ENCODE assay signal across 7 cellular contexts in genomic region chr19:38849147-38849745, GRCh38. TPM values are rescaled to one million over a fixed set of nuclear protein-coding genes. Genes with fewer than 3 reads are reported as not detected.
DNase-seq lines count a peak whose midpoint lies in the region; ATAC-seq and TF ChIP-seq lines count a peak whose summit lies in the region.

No MANE protein-coding gene starts in this region.

- peak overlapping the region; percentile 99 to 100 for H3K27ac ChIP-seq in coronary artery

- no peak for TF ChIP-seq CTCF in coronary artery (IDR thresholded peaks at IDR 0.05)

- H3K4me1 Mint-ChIP-seq in activated CD4-positive, alpha-beta T cell treated with anti-CD3 and anti-CD28 coated beads, Interleukin-2, amount 10 ng/mL, durations not matched to agents 7 days and 5 days, result peaks cover 58% of the 10 kb centered on the region

- H3K4me3 ChIP-seq in coronary artery, result peak overlapping the region; percentile 87

- POLR2A ChIA-PET in activated CD4-positive, alpha-beta T cell treated with anti-CD3 and anti-CD28 coated beads, Interleukin-2, amount 10 ng/mL, durations not matched to agents 7 days and 5 days (lab: Charles Lee), result interaction anchor here (0.6 to 1.2 kb wide), 5 partner anchors 8 to 202 kb away, joined by 3 to 5 read pairs (median 4); partner anchors contain the start of genes ACTN4 and ECH1

- CTCF ChIA-PET in activated CD4-positive, alpha-beta T cell treated with anti-CD3 and anti-CD28 coated beads, Interleukin-2, amount 10 ng/mL, durations not matched to agents 7 days and 5 days (lab: Charles Lee), result interaction anchor here (0.7 to 2.2 kb wide), 7 partner anchors 9 to 81 kb away, joined by 3 to 6 read pairs (median 4); partner anchors contain the start of genes MRPS12 and SARS2

- H3K4me3 Mint-ChIP-seq in activated CD4-positive, alpha-beta T cell treated with anti-CD3 and anti-CD28 coated beads, Interleukin-2, amount 10 ng/mL, durations not matched to agents 7 days and 5 days, result peak overlapping the region; percentile 94

- H3K9me3 Mint-ChIP-seq in activated CD4-positive, alpha-beta T cell treated with anti-CD3 and anti-CD28 coated beads, Interleukin-2, amount 10 ng/mL, durations not matched to agents 7 days and 5 days, result no peaks in the 10 kb centered on the region

- DNase-seq in NCI-H69 (lab: John Stamatoyannopoulos, UW) (peak; percentile 98), coronary artery (ENCODE audit: low spot score) (peak; percentile 97), left kidney (ENCODE audit: low read depth, low spot score) (peak; percentile 99)
- DNase-seq in activated CD4-positive, alpha-beta T cell treated with anti-CD3 and anti-CD28 coated beads, Interleukin-2, amount 10 ng/mL, durations not matched to agents 7 days and 5 days, result peak; percentile 96
- peak; percentile 99 for DNase-seq in stimulated activated CD4-positive, alpha-beta T cell treated with anti-CD3 and anti-CD28 coated beads, Interleukin-1b, Interleukin-23, amount 100 ng/mL, for 4 hours (ENCODE audit: low read depth in 2 of 2)

- ATAC-seq in GM18868 (IDR thresholded peaks at IDR 0.05; ENCODE audit: unreplicated experiment) (peak; percentile 20), HG03521 (IDR thresholded peaks at IDR 0.05; ENCODE audit: unreplicated experiment) (peak; percentile 31)

- H3K27ac Mint-ChIP-seq in activated CD4-positive, alpha-beta T cell treated with anti-CD3 and anti-CD28 coated beads, Interleukin-2, amount 10 ng/mL, durations not matched to agents 7 days and 5 days, result peak overlapping the region; percentile 100

- H3K36me3 Mint-ChIP-seq in activated CD4-positive, alpha-beta T cell treated with anti-CD3 and anti-CD28 coated beads, Interleukin-2, amount 10 ng/mL, durations not matched to agents 7 days and 5 days (ENCODE audit: low read depth), result peaks cover 44% of the 10 kb centered on the region

- H3K27me3 Mint-ChIP-seq in activated CD4-positive, alpha-beta T cell treated with anti-CD3 and anti-CD28 coated beads, Interleukin-2, amount 10 ng/mL, durations not matched to agents 7 days and 5 days, result no peaks in the 10 kb centered on the region

RNA-seq across cellular contexts. Expression of gene HNRNPL, which starts 0.5 kb away (rescaled TPM):
- 100 to 1,000 TPM; 517 to 535 TPM for total RNA-seq in activated CD4-positive, alpha-beta T cell treated with anti-CD3 and anti-CD28 coated beads, Interleukin-2, amount 10 ng/mL, durations not matched to agents 7 days and 5 days

RNA-seq across cellular contexts. Expression of gene ECH1, which starts 17.7 kb away (rescaled TPM):
- 100 to 1,000 TPM; 143 to 144 TPM for total RNA-seq in activated CD4-positive, alpha-beta T cell treated with anti-CD3 and anti-CD28 coated beads, Interleukin-2, amount 10 ng/mL, durations not matched to agents 7 days and 5 days

RNA-seq across cellular contexts. Expression of gene RINL, which starts 28.8 kb away (rescaled TPM):
- total RNA-seq in activated CD4-positive, alpha-beta T cell treated with anti-CD3 and anti-CD28 coated beads, Interleukin-2, amount 10 ng/mL, durations not matched to agents 7 days and 5 days, result 10 to 100 TPM; 65.0 to 66.9 TPM

RNA-seq across cellular contexts. Expression of gene LGALS4, which starts 36.5 kb away (rescaled TPM):
- total RNA-seq in activated CD4-positive, alpha-beta T cell treated with anti-CD3 and anti-CD28 coated beads, Interleukin-2, amount 10 ng/mL, durations not matched to agents 7 days and 5 days, result 1 to 10 TPM; 2.1 to 2.3 TPM

RNA-seq across cellular contexts. Expression of gene SIRT2, which starts 50.2 kb away (rescaled TPM):
- total RNA-seq in activated CD4-positive, alpha-beta T cell treated with anti-CD3 and anti-CD28 coated beads, Interleukin-2, amount 10 ng/mL, durations not matched to agents 7 days and 5 days, result 10 to 100 TPM; 45.2 to 47.1 TPM

Comparison
In these comparisons a context has a peak if more than half of its experiments do, and no peak if none do; other contexts are left out.
1. Peak in every context shown above with its lines: DNase-seq, ATAC-seq, H3K4me3 ChIP-seq and H3K27ac ChIP-seq.